In genomic region chr5:141865406-141865805, GRCh38 we compare ENCODE assay signal across 29 cellular contexts. TPM values are rescaled to one million over a fixed set of nuclear protein-coding genes. Genes with fewer than 3 reads are reported as not detected.
DNase-seq lines count a peak whose midpoint lies in the region; ATAC-seq, FAIRE-seq and TF ChIP-seq lines count a peak whose summit lies in the region.
"Had no signal": no experiment of that assay in that cellular context is flagged by ENCODE, and none has a peak within 500 bp of the region (broad histone marks: within the 10 kb centered on the region; RNA-seq: fewer than 3 reads in every experiment).

No MANE protein-coding gene starts in this region.

- CTCF ChIA-PET in H1 (lab: Charles Lee; ENCODE audit: partially characterized antibody), result interaction anchor here (1.4 to 1.5 kb wide), 2 partner anchors 23 to 52 kb away, joined by 4 to 6 read pairs; no protein-coding TSS in a partner anchor

- no peak overlapping the region for H4K91ac ChIP-seq in H1 (replicated peaks; ENCODE audit: insufficient read length, low read length)

- H3K4me3 ChIP-seq in H1 (ENCODE audit: extremely low read depth in 1 of 4, insufficient read depth in 2 of 4, low read depth in 3 of 4, low read length in 4 of 4), result no peak overlapping the region
- no peak overlapping the region for H3K4me3 ChIP-seq in pancreas
- H3K4me3 ChIP-seq: heart left ventricle, ovary, upper lobe of right lung had no signal

- no peak for TF ChIP-seq EP300 in H1 (IDR thresholded peaks at IDR 0.05; ENCODE audit: borderline replicate concordance in 1 of 2, low read depth in 2 of 2, low read length in 2 of 2)

- H2BK12ac ChIP-seq in H1 (ENCODE audit: low read depth, low read length), result no peak overlapping the region

- peaks cover 38 to 79% (median 71%) of the 10 kb centered on the region in 4 experiments for H3K36me3 ChIP-seq in H1 (ENCODE audit: control insufficient read depth in 2 of 4, insufficient read depth in 4 of 4, low read length in 3 of 4)
- H3K36me3 ChIP-seq in pancreas, result peaks cover 3 to 18% (median 3%) of the 10 kb centered on the region in 3 donors
- H3K36me3 ChIP-seq: ovary had no signal

- H3K27ac ChIP-seq in H1 (ENCODE audit: low read depth, low read length), result no peak overlapping the region
- H3K27ac ChIP-seq in pancreas, result peak overlapping the region in 3 of 4 donors; percentile 38 to 84 (median 58)
- H3K27ac ChIP-seq: heart left ventricle, ovary, upper lobe of right lung had no signal

- H3K4me1 Mint-ChIP-seq in natural killer cell treated with Interleukin-12 subunit alpha and Interleukin-12 subunit beta and Interleukin-15 and Interleukin-18, amount 100 ng/mL, for 72 hours (ENCODE audit: low read depth in 2 of 2), result peaks cover 2 to 10% of the 10 kb centered on the region in 2 donors
- H3K4me1 Mint-ChIP-seq in natural killer cell, result peaks cover under 1 to 7% of the 10 kb centered on the region in 2 donors
- H3K4me1 Mint-ChIP-seq in activated T-helper 17 cell treated with anti-CD3 and anti-CD28 coated beads, Interleukin-2, amount 50 U/mL, for 72 hours, result no peaks in the 10 kb centered on the region
- H3K4me1 Mint-ChIP-seq: CD8-positive, alpha-beta memory T cell had no signal

- no peak overlapping the region for H3K9ac ChIP-seq in H1 (replicated peaks in 1 of 4; ENCODE audit: extremely low read depth in 1 of 4, low read depth in 3 of 4, low read length in 3 of 4)

- peak; percentile 16 for DNase-seq in natural killer cell treated with Interleukin-12 subunit alpha and Interleukin-12 subunit beta and Interleukin-15 and Interleukin-18, amount 100 ng/mL, for 72 hours (ENCODE audit: low spot score)
- DNase-seq in natural killer cell (no peak), H1 (ENCODE audit: low read depth in 1 of 2, low spot score in 2 of 2) (no peak), pancreas (no peak), DMS53 treated with DMSO at 0.1 percent for 48 hours (lab: John Stamatoyannopoulos, UW; ENCODE audit: unreplicated experiment) (no peak), DMS114 treated with DMSO at 0.1 percent for 48 hours (lab: John Stamatoyannopoulos, UW; ENCODE audit: unreplicated experiment) (no peak)
- DNase-seq: activated CD8-positive, alpha-beta T cell treated with anti-CD3 and anti-CD28 coated beads, Interleukin-2, amount 10 ng/mL, durations not matched to agents 7 days and 5 days; activated gamma-delta T cell; activated T-cell treated with anti-CD3 and anti-CD28 coated beads for 4 hours; CD8-positive, alpha-beta memory T cell; GDM1; GOT3; heart left ventricle; Kasumi-1; mesendoderm; NCI-H1694 treated with DMSO at 0.1 percent for 48 hours; NCI-H2171; NCI-H524 treated with DMSO at 0.1 percent for 48 hours; ovary; stimulated activated naive CD8-positive, alpha-beta T cell treated with anti-CD3 and anti-CD28 coated beads, Interleukin-15, Interleukin-2, amounts not matched to agents 100 U/mL and 50 U/mL, for 24 hours; T-helper 1 cell had no signal

- TF ChIP-seq POLR2A in H1 (IDR thresholded peaks at IDR 0.05; ENCODE audit: control extremely low read depth in 1 of 2, low read depth in 2 of 2, low read length in 2 of 2), result no peak

- 91% methylated on average over 2 of the region's 2 CpGs; no CpG with 5 or more reads in 1 of the 2 experiments for WGBS in H1 (ENCODE audit: extremely low coverage in 1 of 2, insufficient coverage in 1 of 2, insufficient read length in 1 of 2, insufficient replicate concordance in 2 of 2, low coverage in 1 of 2, low lambda C conversion rate in 2 of 2, missing lambda C conversion rate in 1 of 2), 2 experiments
- WGBS in pancreas, 2 donors, result 76% methylated on average over 2 of the region's 2 CpGs

- POLR2A ChIA-PET in H1 (lab: Charles Lee; ENCODE audit: partially characterized antibody), result interaction anchor here (1.7 kb wide), 1 partner anchor 12 kb away, joined by 5 read pairs; the partner anchor contains the start of gene PCDH1

- no peak overlapping the region for H2BK120ac ChIP-seq in H1 (replicated peaks; ENCODE audit: low read depth, low read length)

- peaks cover 0 to 8% of the 10 kb centered on the region in 2 donors for H3K27me3 Mint-ChIP-seq in natural killer cell treated with Interleukin-12 subunit alpha and Interleukin-12 subunit beta and Interleukin-15 and Interleukin-18, amount 100 ng/mL, for 72 hours
- H3K27me3 Mint-ChIP-seq in natural killer cell (ENCODE audit: low read depth in 2 of 2), result peaks cover 0 to 4% of the 10 kb centered on the region in 2 donors
- peaks cover 10% of the 10 kb centered on the region for H3K27me3 Mint-ChIP-seq in activated T-helper 17 cell treated with anti-CD3 and anti-CD28 coated beads, Interleukin-2, amount 50 U/mL, for 72 hours

- peaks cover 39% of the 10 kb centered on the region for H3K79me1 ChIP-seq in H1 (ENCODE audit: low read depth, low read length)

- H3K56ac ChIP-seq in H1 (replicated peaks; ENCODE audit: insufficient read length, low read depth, low read length), result no peak overlapping the region

- intact Hi-C loops in natural killer cell (cut with micrococcal nuclease), result no loop called here
- intact Hi-C loops in pancreas (cut with DNase I), result no loop called here

- no peak overlapping the region for H2AK5ac ChIP-seq in H1 (ENCODE audit: low read depth, low read length)

- TF ChIP-seq CTCF in natural killer cell (IDR thresholded peaks at IDR 0.05) (no peak), H1 (IDR thresholded peaks at IDR 0.05; ENCODE audit: control extremely low read depth in 1 of 3, insufficient read depth in 1 of 3, low read depth in 1 of 3, low read length in 3 of 3) (no peak), pancreas (IDR thresholded peaks at IDR 0.05) (no peak)

- no peaks in the 10 kb centered on the region for H3K36me3 Mint-ChIP-seq in natural killer cell treated with Interleukin-12 subunit alpha and Interleukin-12 subunit beta and Interleukin-15 and Interleukin-18, amount 100 ng/mL, for 72 hours
- H3K36me3 Mint-ChIP-seq in natural killer cell, result peaks cover 10% of the 10 kb centered on the region
- H3K36me3 Mint-ChIP-seq in activated T-helper 17 cell treated with anti-CD3 and anti-CD28 coated beads, Interleukin-2, amount 50 U/mL, for 72 hours (ENCODE audit: low read depth), result no peaks in the 10 kb centered on the region
- H3K36me3 Mint-ChIP-seq: CD8-positive, alpha-beta memory T cell; naive thymus-derived CD8-positive, alpha-beta T cell had no signal

- H2BK5ac ChIP-seq in H1 (ENCODE audit: low read depth, low read length), result no peak overlapping the region

- peaks cover 33 to 50% of the 10 kb centered on the region in 2 experiments for H4K20me1 ChIP-seq in H1 (replicated peaks in 1 of 2; ENCODE audit: control insufficient read depth in 1 of 2, insufficient read depth in 2 of 2, low read length in 2 of 2)

- no peak overlapping the region for H3K4me2 ChIP-seq in H1 (ENCODE audit: insufficient read depth in 1 of 2, low read depth in 2 of 2, low read length in 2 of 2)

- H3K9me3 Mint-ChIP-seq in natural killer cell treated with Interleukin-12 subunit alpha and Interleukin-12 subunit beta and Interleukin-15 and Interleukin-18, amount 100 ng/mL, for 72 hours, result no peaks in the 10 kb centered on the region
- no peaks in the 10 kb centered on the region for H3K9me3 Mint-ChIP-seq in natural killer cell
- no peaks in the 10 kb centered on the region for H3K9me3 Mint-ChIP-seq in activated T-helper 17 cell treated with anti-CD3 and anti-CD28 coated beads, Interleukin-2, amount 50 U/mL, for 72 hours
- H3K9me3 Mint-ChIP-seq: CD8-positive, alpha-beta memory T cell; dendritic cell treated with granulocyte-macrophage colony-stimulating factor and Interleukin-4, amounts not matched to agents 40 ng/mL and 50 ng/mL, for 4 days; naive thymus-derived CD8-positive, alpha-beta T cell had no signal

- ATAC-seq in natural killer cell treated with Interleukin-12 subunit alpha and Interleukin-12 subunit beta and Interleukin-15 and Interleukin-18, amount 100 ng/mL, for 72 hours, result no peak
- no peak for ATAC-seq in natural killer cell
- ATAC-seq in pancreas, result no peak
- ATAC-seq in GM21515 (IDR thresholded peaks at IDR 0.05; ENCODE audit: unreplicated experiment), result no peak
- no peak for ATAC-seq in activated T-helper 17 cell treated with anti-CD3 and anti-CD28 coated beads, Interleukin-2, amount 50 U/mL, for 72 hours (replicated peaks)
- ATAC-seq: activated CD4-positive, CD25-positive, alpha-beta regulatory T cell treated with anti-CD3 and anti-CD28 coated beads, Interleukin-2, amount 50 U/mL, for 24 hours; activated CD8-positive, alpha-beta T cell treated with anti-CD3 and anti-CD28 coated beads, Interleukin-2, amount 10 ng/mL, durations not matched to agents 7 days and 5 days; naive thymus-derived CD8-positive, alpha-beta T cell; stimulated activated naive CD8-positive, alpha-beta T cell treated with anti-CD3 and anti-CD28 coated beads, Interleukin-15, Interleukin-2, amounts not matched to agents 100 U/mL and 50 U/mL, for 24 hours had no signal

- H4K8ac ChIP-seq in H1 (ENCODE audit: extremely low read depth, insufficient read depth, low read length), result no peak overlapping the region

- no peak overlapping the region for H3K4me3 Mint-ChIP-seq in natural killer cell treated with Interleukin-12 subunit alpha and Interleukin-12 subunit beta and Interleukin-15 and Interleukin-18, amount 100 ng/mL, for 72 hours
- no peak overlapping the region for H3K4me3 Mint-ChIP-seq in natural killer cell
- H3K4me3 Mint-ChIP-seq in activated T-helper 17 cell treated with anti-CD3 and anti-CD28 coated beads, Interleukin-2, amount 50 U/mL, for 72 hours, result no peak overlapping the region
- H3K4me3 Mint-ChIP-seq: activated CD8-positive, alpha-beta T cell treated with anti-CD3 and anti-CD28 coated beads, Interleukin-2, amount 10 ng/mL, durations not matched to agents 7 days and 5 days; CD8-positive, alpha-beta memory T cell; dendritic cell treated with granulocyte-macrophage colony-stimulating factor and Interleukin-4, amounts not matched to agents 40 ng/mL and 50 ng/mL, for 4 days; naive thymus-derived CD8-positive, alpha-beta T cell had no signal

- no peak overlapping the region for H2BK15ac ChIP-seq in H1 (ENCODE audit: low read length)

- TF ChIP-seq RAD21 in H1 (IDR thresholded peaks at IDR 0.05 in 1 of 2, conservative IDR thresholded peaks at IDR 0.05 in 1 of 2; ENCODE audit: low read depth in 2 of 2, low read length in 2 of 2), result no peak

- H3K4me1 ChIP-seq in H1 (replicated peaks in 1 of 4; ENCODE audit: control insufficient read depth in 3 of 4, insufficient read depth in 4 of 4, low read length in 3 of 4) (peaks cover 5 to 10% (median 6%) of the 10 kb centered on the region in 4 experiments), pancreas (peaks cover 2 to 7% (median 5%) of the 10 kb centered on the region in 3 donors)

- H4K5ac ChIP-seq in H1 (ENCODE audit: insufficient read length, low read depth, low read length), result no peak overlapping the region

- H3K14ac ChIP-seq in H1 (ENCODE audit: insufficient read length), result no peak overlapping the region

- no peaks in the 10 kb centered on the region for H3K23me2 ChIP-seq in H1 (ENCODE audit: low read depth, low read length)

- H2BK20ac ChIP-seq in H1 (ENCODE audit: low read length), result no peak overlapping the region

- H3K27ac Mint-ChIP-seq in natural killer cell treated with Interleukin-12 subunit alpha and Interleukin-12 subunit beta and Interleukin-15 and Interleukin-18, amount 100 ng/mL, for 72 hours, result no peak overlapping the region
- H3K27ac Mint-ChIP-seq in natural killer cell, result no peak overlapping the region
- no peak overlapping the region for H3K27ac Mint-ChIP-seq in activated T-helper 17 cell treated with anti-CD3 and anti-CD28 coated beads, Interleukin-2, amount 50 U/mL, for 72 hours
- H3K27ac Mint-ChIP-seq: activated CD8-positive, alpha-beta T cell treated with anti-CD3 and anti-CD28 coated beads, Interleukin-2, amount 10 ng/mL, durations not matched to agents 7 days and 5 days; CD8-positive, alpha-beta memory T cell; dendritic cell treated with granulocyte-macrophage colony-stimulating factor and Interleukin-4, amounts not matched to agents 40 ng/mL and 50 ng/mL, for 4 days had no signal

- no peak overlapping the region for H3K23ac ChIP-seq in H1 (ENCODE audit: insufficient read length)

- no peak overlapping the region for H3K18ac ChIP-seq in H1 (ENCODE audit: extremely low read depth, low read length)

- no peaks in the 10 kb centered on the region; a peak in 1 of 4 replicates for H3K9me3 ChIP-seq in H1 (ENCODE audit: insufficient read depth in 2 of 2, low read depth in 1 of 2, low read length in 1 of 2)
- H3K9me3 ChIP-seq in pancreas, result no peaks in the 10 kb centered on the region
- H3K9me3 ChIP-seq: heart left ventricle, ovary, upper lobe of right lung had no signal

- FAIRE-seq in H1 (lab: Jason Lieb, UNC), result no peak
- no peak for FAIRE-seq in pancreas (lab: Jason Lieb, UNC)
- FAIRE-seq: A204.1, bronchial epithelial cell had no signal

- no peak overlapping the region for H3K4ac ChIP-seq in H1 (replicated peaks; ENCODE audit: insufficient read length, low read depth, low read length)

- H3K27me3 ChIP-seq in H1 (replicated peaks in 1 of 4; ENCODE audit: control insufficient read depth in 3 of 4, extremely low read depth in 1 of 4, insufficient read depth in 3 of 4, low read length in 3 of 4) (no peaks in the 10 kb centered on the region), pancreas (no peaks in the 10 kb centered on the region)
- H3K27me3 ChIP-seq: heart left ventricle, ovary, upper lobe of right lung had no signal

- no peak overlapping the region for H2AFZ ChIP-seq in H1 (ENCODE audit: low read length)

- H3K79me2 ChIP-seq in H1 (ENCODE audit: control insufficient read depth in 1 of 2, insufficient read depth in 2 of 2, low read length in 2 of 2), result peaks cover 0 to 63% of the 10 kb centered on the region in 2 experiments; a peak in 2 of 4 replicates

RNA-seq across cellular contexts. Expression of gene PCDH1, which starts 12.8 kb away (rescaled TPM):
- total RNA-seq in natural killer cell treated with Interleukin-12 subunit alpha and Interleukin-12 subunit beta and Interleukin-15 and Interleukin-18, amount 100 ng/mL, for 72 hours, result 1 to 10 TPM; 1.8 to 5.9 TPM
- total RNA-seq in natural killer cell (10 to 100 TPM; 19.2 to 39.2 (median 32.1) TPM), pancreas (10 to 100 TPM; 12.0 to 30.7 (median 16.2) TPM)
- total RNA-seq in H1 (2021; fragmentation: NEBNext Ultra II Directional; extraction: Animal tissue kit (Norgen Biotek cat#: 25700)), result 101 and 106 TPM in 2 replicates
- polyA plus RNA-seq in H1 (2011; rRNA removed) (102 and 120 TPM in 2 replicates), pancreas (10 to 100 TPM in 1 of 2 donors, 1 to 10 TPM in 1; 6.8 to 10.1 TPM)
- 88.6 TPM for polyA plus RNA-seq in H1 (2011; cell fraction: cytosol; rRNA removed)
- 154 TPM for polyA plus RNA-seq in H1 (2011; cell fraction: nucleus; rRNA removed)
- 74.4 to 110 TPM (median 100 TPM) in 4 replicates for polyA plus RNA-seq in H1 (2012, experiment 1 of 2)
- polyA plus RNA-seq in H1 (2012, experiment 2 of 2), result 97.8 TPM
- polyA plus RNA-seq in H1 (2013, experiment 1 of 2), result 130 TPM
- polyA plus RNA-seq in H1 (2013, experiment 2 of 2), result 120 TPM
- 292 and 318 TPM in 2 replicates for polyA minus RNA-seq in H1 (2011; rRNA and poly(A)+ RNA removed)
- polyA minus RNA-seq in H1 (2011; cell fraction: cytosol; rRNA and poly(A)+ RNA removed), result 143 TPM
- polyA minus RNA-seq in H1 (2011; cell fraction: nucleus; rRNA and poly(A)+ RNA removed), result 96.9 TPM
- total RNA-seq in activated T-helper 17 cell treated with anti-CD3 and anti-CD28 coated beads, Interleukin-2, amount 50 U/mL, for 72 hours, result under 1 TPM in 1 of 2 donors, not detected in 1; 0.64 TPM
- total RNA-seq: activated CD8-positive, alpha-beta T cell treated with anti-CD3 and anti-CD28 coated beads, Interleukin-2, amount 10 ng/mL, durations not matched to agents 7 days and 5 days; CD8-positive, alpha-beta memory T cell; naive thymus-derived CD8-positive, alpha-beta T cell had no signal

RNA-seq across cellular contexts. Expression of gene DELE1, which starts 58.3 kb away (rescaled TPM):
- total RNA-seq in natural killer cell treated with Interleukin-12 subunit alpha and Interleukin-12 subunit beta and Interleukin-15 and Interleukin-18, amount 100 ng/mL, for 72 hours, result 10 to 100 TPM; 70.9 to 93.6 TPM
- total RNA-seq in natural killer cell (100 to 1,000 TPM; 106 to 125 (median 115) TPM), pancreas (10 to 100 TPM; 27.7 to 36.0 (median 33.1) TPM)
- 59.6 and 61.4 TPM in 2 replicates for total RNA-seq in H1 (2021; fragmentation: NEBNext Ultra II Directional; extraction: Animal tissue kit (Norgen Biotek cat#: 25700))
- polyA plus RNA-seq in H1 (2011; rRNA removed) (114 and 132 TPM in 2 replicates), pancreas (10 to 100 TPM; 38.2 to 45.6 TPM)
- 98.7 TPM for polyA plus RNA-seq in H1 (2011; cell fraction: cytosol; rRNA removed)
- 310 TPM for polyA plus RNA-seq in H1 (2011; cell fraction: nucleus; rRNA removed)
- 71.4 to 88.2 TPM (median 72.4 TPM) in 4 replicates for polyA plus RNA-seq in H1 (2012, experiment 1 of 2)
- 49.9 TPM for polyA plus RNA-seq in H1 (2012, experiment 2 of 2)
- 46.8 TPM for polyA plus RNA-seq in H1 (2013, experiment 1 of 2)
- polyA plus RNA-seq in H1 (2013, experiment 2 of 2), result 41.4 TPM
- 84.7 and 92.9 TPM in 2 replicates for polyA minus RNA-seq in H1 (2011; rRNA and poly(A)+ RNA removed)
- 35.0 TPM for polyA minus RNA-seq in H1 (2011; cell fraction: cytosol; rRNA and poly(A)+ RNA removed)
- polyA minus RNA-seq in H1 (2011; cell fraction: nucleus; rRNA and poly(A)+ RNA removed), result 93.7 TPM
- total RNA-seq in activated T-helper 17 cell treated with anti-CD3 and anti-CD28 coated beads, Interleukin-2, amount 50 U/mL, for 72 hours, result 10 to 100 TPM; 80.4 to 82.8 TPM
